Comparison of ENCODE assay signal across 11 cellular contexts in the genomic region with DNA sequence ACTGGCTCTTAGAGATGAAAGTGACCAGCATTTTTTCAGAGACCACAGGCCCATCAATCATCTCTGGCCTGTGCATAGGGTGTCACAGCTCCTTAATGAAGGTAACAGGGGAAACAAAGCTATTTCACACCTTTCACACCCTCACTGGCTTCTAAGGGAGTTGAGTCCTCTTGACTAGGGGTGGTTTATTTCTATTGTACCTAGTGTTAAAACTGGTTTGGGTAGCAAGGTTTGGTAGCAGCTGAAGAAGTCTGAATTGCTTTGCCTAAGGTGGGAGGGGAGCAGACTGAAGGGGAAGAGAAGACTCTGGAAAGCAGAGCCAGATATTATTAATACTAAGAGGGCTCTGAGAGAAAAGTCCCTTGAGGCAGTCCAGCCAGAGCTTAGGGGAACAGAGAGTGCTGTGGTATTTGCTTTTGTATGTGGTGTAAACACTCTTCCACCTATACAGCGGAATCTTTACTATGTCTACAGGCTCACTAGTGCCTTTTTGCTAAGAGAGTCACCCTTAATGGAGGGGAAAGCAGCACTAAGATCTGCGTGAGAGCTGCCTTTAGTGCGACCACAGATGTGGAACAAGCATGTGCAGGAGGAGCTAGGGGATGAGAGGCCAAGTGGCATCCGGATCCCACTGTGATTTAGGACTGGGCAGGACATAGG.
DNase-seq lines count a peak whose midpoint lies in the region; ATAC-seq and TF ChIP-seq lines count a peak whose summit lies in the region.
"Had no signal": no experiment of that assay in that cellular context is flagged by ENCODE, and none has a peak within 500 bp of the region (broad histone marks: within the 10 kb centered on the region; RNA-seq: fewer than 3 reads in every experiment).

No MANE protein-coding gene starts in this region.

- no peak overlapping the region for H3K27ac ChIP-seq in gastrocnemius medialis

- TF ChIP-seq POLR2A in gastrocnemius medialis (IDR thresholded peaks at IDR 0.05) = no peak

- H3K4me3 ChIP-seq in gastrocnemius medialis = no peak overlapping the region

- intact Hi-C loops in left ventricle myocardium superior (cut with micrococcal nuclease) = no loop called here
- intact Hi-C loops in gastrocnemius medialis (cut with DNase I; ENCODE audit: low total_unique reads) = no loop called here
- intact Hi-C loops in sciatic nerve (cut with DNase I) = no loop called here

- no peaks in the 10 kb centered on the region for H3K27me3 ChIP-seq in gastrocnemius medialis

- ATAC-seq in GM18520 (IDR thresholded peaks at IDR 0.05; ENCODE audit: unreplicated experiment) = peak; percentile 80
- ATAC-seq in GM21423 (IDR thresholded peaks at IDR 0.05; ENCODE audit: unreplicated experiment) = peak; percentile 73
- ATAC-seq in HG03095 (IDR thresholded peaks at IDR 0.05; ENCODE audit: unreplicated experiment) = peak; percentile 95
- peak; percentile 28 for ATAC-seq in left ventricle myocardium superior
- ATAC-seq in gastrocnemius medialis = no peak
- ATAC-seq in sciatic nerve = no peak
- ATAC-seq: activated T-cell treated with anti-CD3 and anti-CD28 coated beads, Interleukin-2, amount 50 U/mL, for 4 hours had no signal

- no peaks in the 10 kb centered on the region for H3K36me3 ChIP-seq in gastrocnemius medialis

- TF ChIP-seq CTCF in gastrocnemius medialis (IDR thresholded peaks at IDR 0.05 in 4 of 5, conservative IDR thresholded peaks at IDR 0.05 in 1 of 5) = no peak

- DNase-seq in left ventricle myocardium superior = no peak
- DNase-seq in NCI-H748 (lab: John Stamatoyannopoulos, UW; ENCODE audit: unreplicated experiment) = no peak
- DNase-seq in central memory CD4-positive, alpha-beta T cell = no peak
- DNase-seq in gastrocnemius medialis = no peak
- DNase-seq in sciatic nerve (ENCODE audit: low spot score) = no peak
- DNase-seq: activated B cell treated with CpG ODN at 0.5 μM for 24 hours; activated T-cell treated with anti-CD3 and anti-CD28 coated beads, Interleukin-2, amount 50 U/mL, for 4 hours; NCI-H748 treated with DMSO at 0.1 percent for 48 hours had no signal

- in situ Hi-C loops in gastrocnemius medialis (cut with MboI; ENCODE audit: low sequenced_read_pairs in 4 of 4) = no loop called here

- peaks cover 4 to 11% of the 10 kb centered on the region in 2 donors for H3K4me1 ChIP-seq in gastrocnemius medialis

- no peaks in the 10 kb centered on the region for H3K9me3 ChIP-seq in gastrocnemius medialis

Comparison
In these comparisons a context has a peak if more than half of its experiments do, and no peak if none do; other contexts are left out.
1. ATAC-seq: peak in GM18520 (single experiment), GM21423 (single experiment), HG03095 (single experiment) and left ventricle myocardium superior (single experiment); none in gastrocnemius medialis (0 of 2) and sciatic nerve (single experiment).